21 cellular contexts compared by ENCODE assay signal in the genomic region with DNA sequence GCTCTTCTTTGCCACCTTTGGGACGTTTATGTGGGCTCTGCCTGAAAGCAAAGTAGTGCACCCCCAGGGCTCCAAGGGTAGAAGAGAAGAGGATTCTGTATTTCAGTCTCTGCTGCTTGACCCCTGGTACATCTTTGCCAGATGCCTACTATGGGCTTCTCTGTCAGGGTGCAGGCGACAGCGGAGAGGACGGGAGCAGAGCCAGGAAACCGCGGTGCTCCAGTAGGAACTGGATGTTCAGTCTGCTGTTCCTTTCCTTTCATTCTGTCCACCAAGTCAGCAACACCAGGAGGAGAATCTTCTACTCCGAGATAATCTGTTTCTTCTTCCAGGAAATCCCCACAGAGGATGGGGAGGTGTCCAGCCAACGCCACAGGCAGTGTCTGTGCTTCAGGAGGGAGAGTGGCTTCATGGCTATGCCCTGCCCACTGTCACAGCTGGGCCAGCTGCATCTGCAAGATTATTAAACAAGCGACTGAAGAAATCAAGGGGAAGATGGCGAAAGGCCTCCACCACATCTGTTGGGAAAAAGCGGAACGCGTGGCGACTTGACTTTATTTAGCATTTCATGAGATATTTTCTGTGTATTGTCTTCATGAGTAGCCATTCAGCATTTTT.
"Had no signal": no experiment of that assay in that cellular context is flagged by ENCODE, and none has a peak within 500 bp of the region (broad histone marks: within the 10 kb centered on the region; RNA-seq: fewer than 3 reads in every experiment).

No MANE protein-coding gene starts in this region.

- H3K27me3 Mint-ChIP-seq: activated B cell treated with CpG ODN at 0.5 μM for 24 hours; activated CD8-positive, alpha-beta T cell treated with anti-CD3 and anti-CD28 coated beads for 36 hours; naive thymus-derived CD8-positive, alpha-beta T cell had no signal

- H3K27me3 ChIP-seq: brain microvascular endothelial cell, hepatocyte, left lung, right lobe of liver, suprapubic skin, upper lobe of right lung had no signal

- H3K27ac Mint-ChIP-seq: activated B cell treated with CpG ODN at 0.5 μM for 24 hours; activated CD8-positive, alpha-beta T cell treated with anti-CD3 and anti-CD28 coated beads for 36 hours; activated naive CD4-positive, alpha-beta T cell treated with anti-CD3 and anti-CD28 coated beads, Interleukin-2, amount 50 U/mL, for 72 hours; naive thymus-derived CD8-positive, alpha-beta T cell; stimulated activated naive CD8-positive, alpha-beta T cell treated with anti-CD3 and anti-CD28 coated beads, Interleukin-15, Interleukin-2, amounts not matched to agents 100 ng/mL and 50 ng/mL, for 24 hours; T-helper 2 cell treated with Interferon-gamma antibody and Interleukin-4, amounts not matched to agents 5 μg/mL and 100 μg/mL, for 36 hours had no signal

- H3K4me1 ChIP-seq: left lung, prostate gland, right lobe of liver, suprapubic skin had no signal

- H3K4me3 Mint-ChIP-seq: activated B cell treated with CpG ODN at 0.5 μM for 24 hours; activated CD8-positive, alpha-beta T cell treated with anti-CD3 and anti-CD28 coated beads for 36 hours; activated T-cell treated with anti-CD3 and anti-CD28 coated beads, Interleukin-2, amount 50 U/mL, for 4 hours; naive thymus-derived CD8-positive, alpha-beta T cell; stimulated activated naive CD8-positive, alpha-beta T cell treated with anti-CD3 and anti-CD28 coated beads, Interleukin-15, Interleukin-2, amounts not matched to agents 100 ng/mL and 50 ng/mL, for 24 hours; T-helper 2 cell treated with Interferon-gamma antibody and Interleukin-4, amounts not matched to agents 5 μg/mL and 100 μg/mL, for 36 hours had no signal

- H3K4me1 Mint-ChIP-seq: activated B cell treated with CpG ODN at 0.5 μM for 24 hours had no signal

- DNase-seq: activated B cell treated with CpG ODN at 0.5 μM for 24 hours; activated CD4-positive, alpha-beta T cell treated with anti-CD3 and anti-CD28 coated beads for 48 hours; activated CD8-positive, alpha-beta T cell treated with anti-CD3 and anti-CD28 coated beads for 36 hours; activated effector memory CD4-positive, alpha-beta T cell treated with anti-CD3 and anti-CD28 coated beads, Interleukin-2, amount 50 U/mL, for 16 hours; activated T-cell treated with anti-CD3 and anti-CD28 coated beads, Interleukin-2, amount 50 U/mL, for 4 hours; amniotic stem cell; brain microvascular endothelial cell; cerebellar nuclear complex; dermis blood vessel endothelial cell; islet precursor cell; left lung; mesenchymal stem cell; naive thymus-derived CD8-positive, alpha-beta T cell; right lobe of liver; upper lobe of right lung had no signal

- H3K27ac ChIP-seq: brain microvascular endothelial cell, hepatocyte, prostate gland, right lobe of liver, suprapubic skin, upper lobe of right lung had no signal

- H3K36me3 Mint-ChIP-seq: activated naive CD4-positive, alpha-beta T cell treated with anti-CD3 and anti-CD28 coated beads, Interleukin-2, amount 50 U/mL, for 72 hours; naive thymus-derived CD8-positive, alpha-beta T cell had no signal

- H3K9me3 ChIP-seq: prostate gland, right lobe of liver, suprapubic skin, upper lobe of right lung had no signal

- H3K4me3 ChIP-seq: hepatocyte, left lung, prostate gland, right lobe of liver, suprapubic skin, upper lobe of right lung had no signal

- ATAC-seq: activated CD8-positive, alpha-beta T cell treated with anti-CD3 and anti-CD28 coated beads for 36 hours; activated naive CD4-positive, alpha-beta T cell treated with anti-CD3 and anti-CD28 coated beads, Interleukin-2, amount 50 U/mL, for 72 hours; activated T-cell treated with anti-CD3 and anti-CD28 coated beads, Interleukin-2, amount 50 U/mL, for 4 hours; left lung; naive thymus-derived CD8-positive, alpha-beta T cell; right lobe of liver; upper lobe of right lung had no signal
